Comparison of ENCODE assay signal across 10 cellular contexts in the genomic region with DNA sequence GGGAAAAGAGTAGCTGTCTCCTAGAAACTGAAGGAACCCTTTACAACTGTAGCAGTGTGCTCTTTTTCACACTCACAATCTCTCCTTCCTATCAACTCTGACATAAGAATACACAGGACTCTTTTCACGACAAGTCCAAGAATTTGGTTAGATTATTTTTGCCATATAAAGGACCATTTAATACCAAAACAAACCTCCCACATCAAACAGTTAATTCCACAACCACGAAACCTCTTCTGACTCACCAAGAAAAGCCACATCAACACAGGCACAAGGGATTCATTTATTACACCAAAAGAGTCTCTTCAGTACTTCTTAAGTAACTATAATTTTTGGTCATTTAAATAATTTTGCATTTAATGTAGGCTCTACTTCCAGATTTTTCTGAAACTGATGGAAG.
DNase-seq lines count a peak whose midpoint lies in the region; TF ChIP-seq lines count a peak whose summit lies in the region.
"Had no signal": no experiment of that assay in that cellular context is flagged by ENCODE, and none has a peak within 500 bp of the region (broad histone marks: within the 10 kb centered on the region; RNA-seq: fewer than 3 reads in every experiment).

No MANE protein-coding gene starts in this region.

- TF ChIP-seq CTCF in fibroblast of the aortic adventitia (IDR thresholded peaks at IDR 0.05; ENCODE audit: insufficient read depth, low read length): no peak

- peak overlapping the region; percentile 78 for H3K4me2 ChIP-seq in skeletal muscle satellite cell (ENCODE audit: low read length)

- intact Hi-C loops in head of caudate nucleus (cut with DNase I): no loop called here

- H3K27me3 ChIP-seq in skeletal muscle satellite cell (ENCODE audit: control insufficient read depth, insufficient read depth, low read length): no peaks in the 10 kb centered on the region

- no peaks in the 10 kb centered on the region for H3K9me3 ChIP-seq in skeletal muscle satellite cell (replicated peaks; ENCODE audit: low read length)

- DNase-seq in GM03348 (ENCODE audit: low spot score) (peak; percentile 34), SW480 (ENCODE audit: low spot score) (peak; percentile 67), fibroblast of the aortic adventitia (ENCODE audit: low read depth) (peak; percentile 80), mucosa of gallbladder (ENCODE audit: low spot score) (no peak), head of caudate nucleus (no peak), DMS 273 (lab: John Stamatoyannopoulos, UW; ENCODE audit: unreplicated experiment) (no peak), SIG-M5 treated with dmso at 0.1 percent for 504 hours (lab: John Stamatoyannopoulos, UW; ENCODE audit: unreplicated experiment) (no peak)
- DNase-seq: CD8-positive, alpha-beta memory T cell; stimulated activated CD8-positive, alpha-beta memory T cell treated with anti-CD3 and anti-CD28 coated beads, Interleukin-4, amount 100 ng/mL, for 48 hours had no signal

- H3K9ac ChIP-seq in skeletal muscle satellite cell (ENCODE audit: low read depth, low read length): peak overlapping the region; percentile 68

- peaks cover 48% of the 10 kb centered on the region for H3K4me1 ChIP-seq in skeletal muscle satellite cell (ENCODE audit: control insufficient read depth, insufficient read depth, low read length)

- no peak overlapping the region for H3K4me3 ChIP-seq in fibroblast of the aortic adventitia (ENCODE audit: low read depth, low read length)
- H3K4me3 ChIP-seq in skeletal muscle satellite cell (ENCODE audit: low read length): peak overlapping the region; percentile 46

- H3K36me3 ChIP-seq in skeletal muscle satellite cell (ENCODE audit: insufficient read depth, low read length): no peaks in the 10 kb centered on the region

Comparison
In these comparisons a context has a peak if more than half of its experiments do, and no peak if none do; other contexts are left out.
1. DNase-seq: peak in GM03348 (single experiment), SW480 (single experiment) and fibroblast of the aortic adventitia (single experiment); none in mucosa of gallbladder (single experiment), head of caudate nucleus (0 of 42), DMS 273 (single experiment) and SIG-M5 treated with dmso at 0.1 percent for 504 hours (single experiment).